Comparison of ENCODE assay signal across 28 cellular contexts in the genomic region with DNA sequence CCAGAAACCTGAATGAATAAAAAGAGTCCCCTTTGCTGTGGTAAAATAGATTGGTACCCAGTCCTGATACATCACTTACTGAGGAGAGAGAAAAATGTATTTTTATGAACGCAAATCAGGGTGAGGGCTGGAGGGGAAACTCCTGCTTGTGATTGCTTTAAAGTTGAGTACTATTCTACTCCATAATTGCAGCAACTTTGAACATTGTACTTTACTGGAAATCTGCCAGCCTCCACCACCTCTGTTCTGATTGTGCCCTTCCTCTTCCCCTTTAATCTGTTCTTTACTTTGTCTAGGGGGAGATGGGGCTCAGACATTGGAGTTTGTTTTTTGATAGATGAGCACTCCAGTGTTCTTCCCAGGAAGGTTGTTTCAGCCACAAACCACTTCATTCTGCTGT.
"Had no signal": no experiment of that assay in that cellular context is flagged by ENCODE, and none has a peak within 500 bp of the region (broad histone marks: within the 10 kb centered on the region; RNA-seq: fewer than 3 reads in every experiment).

No MANE protein-coding gene starts in this region.

- H3K27ac ChIP-seq: ascending aorta, epithelial cell of prostate, esophagus squamous epithelium, gastroesophageal sphincter had no signal

- H3K36me3 ChIP-seq: ascending aorta, esophagus squamous epithelium, gastroesophageal sphincter had no signal

- FAIRE-seq: colon, endometrium, endothelial cell of umbilical vein had no signal

- DNase-seq: activated CD4-positive, alpha-beta memory T cell treated with anti-CD3 and anti-CD28 coated beads, Interleukin-2, amount 10 ng/mL, durations not matched to agents 7 days and 5 days; activated CD4-positive, alpha-beta T cell treated with anti-CD3 and anti-CD28 coated beads for 1 hour; activated CD4-positive, alpha-beta T cell treated with anti-CD3 and anti-CD28 coated beads for 4 hours; activated CD4-positive, alpha-beta T cell treated with anti-CD3 and anti-CD28 coated beads, Interleukin-2, amount 10 ng/mL, durations not matched to agents 7 days and 5 days; activated CD4-positive, alpha-beta T cell treated with anti-CD3 and anti-CD28 coated beads, Interleukin-2, amount 50 U/mL, for 4 hours; activated CD8-positive, alpha-beta memory T cell treated with anti-CD3 and anti-CD28 coated beads, Interleukin-2, amount 50 U/mL, for 48 hours; activated gamma-delta T cell; activated naive CD4-positive, alpha-beta T cell; activated naive CD4-positive, alpha-beta T cell treated with anti-CD3 and anti-CD28 coated beads, Interleukin-2, amount 10 ng/mL, durations not matched to agents 7 days and 5 days; activated naive CD8-positive, alpha-beta T cell treated with anti-CD3 and anti-CD28 coated beads, Interleukin-2, amount 10 ng/mL, durations not matched to agents 7 days and 5 days; activated T-cell treated with anti-CD3 and anti-CD28 coated beads for 4 hours; activated T-cell treated with anti-CD3 and anti-CD28 coated beads, Interleukin-2, amount 50 U/mL, for 24 hours; activated T-cell treated with anti-CD3 and anti-CD28 coated beads, Interleukin-2, amount 50 U/mL, for 72 hours; caudate nucleus; cortex of kidney; dermis blood vessel endothelial cell; effector CD4-positive, alpha-beta T cell; effector memory CD8-positive, alpha-beta T cell; esophagus squamous epithelium; foreskin melanocyte; T-helper 2 cell had no signal

- H3K36me3 Mint-ChIP-seq: activated naive CD4-positive, alpha-beta T cell treated with anti-CD3 and anti-CD28 coated beads, Interleukin-2, amount 10 ng/mL, durations not matched to agents 7 days and 5 days; activated naive CD4-positive, alpha-beta T cell treated with anti-CD3 and anti-CD28 coated beads, Interleukin-2, amount 50 U/mL, for 72 hours; activated naive CD8-positive, alpha-beta T cell treated with anti-CD3 and anti-CD28 coated beads, Interleukin-2, amount 10 ng/mL, durations not matched to agents 7 days and 5 days had no signal

- H3K27me3 ChIP-seq: ascending aorta, esophagus squamous epithelium, gastroesophageal sphincter had no signal

- H3K4me3 Mint-ChIP-seq: activated CD4-positive, alpha-beta memory T cell treated with anti-CD3 and anti-CD28 coated beads, Interleukin-2, amount 10 ng/mL, durations not matched to agents 7 days and 5 days; activated CD4-positive, alpha-beta T cell treated with anti-CD3 and anti-CD28 coated beads, Interleukin-2, amount 10 ng/mL, durations not matched to agents 7 days and 5 days; activated naive CD4-positive, alpha-beta T cell treated with anti-CD3 and anti-CD28 coated beads, Interleukin-2, amount 10 ng/mL, durations not matched to agents 7 days and 5 days; activated naive CD8-positive, alpha-beta T cell treated with anti-CD3 and anti-CD28 coated beads, Interleukin-2, amount 10 ng/mL, durations not matched to agents 7 days and 5 days; activated T-cell treated with anti-CD3 and anti-CD28 coated beads, Interleukin-2, amount 50 U/mL, for 24 hours; activated T-cell treated with anti-CD3 and anti-CD28 coated beads, Interleukin-2, amount 50 U/mL, for 72 hours; effector memory CD8-positive, alpha-beta T cell had no signal

- H3K27ac Mint-ChIP-seq: activated CD4-positive, alpha-beta memory T cell treated with anti-CD3 and anti-CD28 coated beads, Interleukin-2, amount 10 ng/mL, durations not matched to agents 7 days and 5 days; activated CD4-positive, alpha-beta T cell treated with anti-CD3 and anti-CD28 coated beads, Interleukin-2, amount 10 ng/mL, durations not matched to agents 7 days and 5 days; activated naive CD4-positive, alpha-beta T cell treated with anti-CD3 and anti-CD28 coated beads, Interleukin-2, amount 10 ng/mL, durations not matched to agents 7 days and 5 days; activated naive CD4-positive, alpha-beta T cell treated with anti-CD3 and anti-CD28 coated beads, Interleukin-2, amount 50 U/mL, for 72 hours; activated naive CD8-positive, alpha-beta T cell treated with anti-CD3 and anti-CD28 coated beads, Interleukin-2, amount 10 ng/mL, durations not matched to agents 7 days and 5 days; activated T-cell treated with anti-CD3 and anti-CD28 coated beads, Interleukin-2, amount 50 U/mL, for 24 hours; activated T-cell treated with anti-CD3 and anti-CD28 coated beads, Interleukin-2, amount 50 U/mL, for 72 hours; effector memory CD8-positive, alpha-beta T cell had no signal

- H3K27me3 Mint-ChIP-seq: activated CD4-positive, alpha-beta memory T cell treated with anti-CD3 and anti-CD28 coated beads, Interleukin-2, amount 10 ng/mL, durations not matched to agents 7 days and 5 days; activated CD4-positive, alpha-beta T cell treated with anti-CD3 and anti-CD28 coated beads, Interleukin-2, amount 10 ng/mL, durations not matched to agents 7 days and 5 days; activated naive CD4-positive, alpha-beta T cell treated with anti-CD3 and anti-CD28 coated beads, Interleukin-2, amount 10 ng/mL, durations not matched to agents 7 days and 5 days; activated naive CD8-positive, alpha-beta T cell treated with anti-CD3 and anti-CD28 coated beads, Interleukin-2, amount 10 ng/mL, durations not matched to agents 7 days and 5 days; activated T-cell treated with anti-CD3 and anti-CD28 coated beads, Interleukin-2, amount 50 U/mL, for 24 hours had no signal

- H3K4me1 Mint-ChIP-seq: activated CD4-positive, alpha-beta memory T cell treated with anti-CD3 and anti-CD28 coated beads, Interleukin-2, amount 10 ng/mL, durations not matched to agents 7 days and 5 days; activated CD4-positive, alpha-beta T cell treated with anti-CD3 and anti-CD28 coated beads, Interleukin-2, amount 10 ng/mL, durations not matched to agents 7 days and 5 days; activated naive CD4-positive, alpha-beta T cell treated with anti-CD3 and anti-CD28 coated beads, Interleukin-2, amount 10 ng/mL, durations not matched to agents 7 days and 5 days; activated naive CD8-positive, alpha-beta T cell treated with anti-CD3 and anti-CD28 coated beads, Interleukin-2, amount 10 ng/mL, durations not matched to agents 7 days and 5 days had no signal

- H3K4me3 ChIP-seq: ascending aorta, esophagus squamous epithelium, gastroesophageal sphincter had no signal

- H3K4me1 ChIP-seq: ascending aorta, esophagus squamous epithelium, gastroesophageal sphincter had no signal

- H3K9me3 ChIP-seq: ascending aorta, esophagus squamous epithelium, gastroesophageal sphincter had no signal

- ATAC-seq: activated naive CD4-positive, alpha-beta T cell treated with anti-CD3 and anti-CD28 coated beads, Interleukin-2, amount 50 U/mL, for 72 hours; activated T-cell treated with anti-CD3 and anti-CD28 coated beads, Interleukin-2, amount 50 U/mL, for 72 hours; effector memory CD8-positive, alpha-beta T cell; gastroesophageal sphincter had no signal

- H3K9me3 Mint-ChIP-seq: activated CD4-positive, alpha-beta memory T cell treated with anti-CD3 and anti-CD28 coated beads, Interleukin-2, amount 10 ng/mL, durations not matched to agents 7 days and 5 days; activated CD4-positive, alpha-beta T cell treated with anti-CD3 and anti-CD28 coated beads, Interleukin-2, amount 10 ng/mL, durations not matched to agents 7 days and 5 days; activated naive CD4-positive, alpha-beta T cell treated with anti-CD3 and anti-CD28 coated beads, Interleukin-2, amount 10 ng/mL, durations not matched to agents 7 days and 5 days; activated naive CD4-positive, alpha-beta T cell treated with anti-CD3 and anti-CD28 coated beads, Interleukin-2, amount 50 U/mL, for 72 hours; activated naive CD8-positive, alpha-beta T cell treated with anti-CD3 and anti-CD28 coated beads, Interleukin-2, amount 10 ng/mL, durations not matched to agents 7 days and 5 days; activated T-cell treated with anti-CD3 and anti-CD28 coated beads, Interleukin-2, amount 50 U/mL, for 24 hours; activated T-cell treated with anti-CD3 and anti-CD28 coated beads, Interleukin-2, amount 50 U/mL, for 72 hours; effector memory CD8-positive, alpha-beta T cell had no signal
